ENCODE assay signal across 19 cellular contexts in genomic region chr15:31156808-31157207, GRCh38. TPM values are rescaled to one million over a fixed set of nuclear protein-coding genes. Genes with fewer than 3 reads are reported as not detected.
DNase-seq lines count a peak whose midpoint lies in the region; ATAC-seq and TF ChIP-seq lines count a peak whose summit lies in the region.
"Had no signal": no experiment of that assay in that cellular context is flagged by ENCODE, and none has a peak within 500 bp of the region (broad histone marks: within the 10 kb centered on the region; RNA-seq: fewer than 3 reads in every experiment).

No MANE protein-coding gene starts in this region.

- no peaks in the 10 kb centered on the region for H3K9me2 ChIP-seq in hepatocyte (replicated peaks; ENCODE audit: insufficient read depth)

- H3K4me3 ChIP-seq in hepatocyte (no peak overlapping the region), right lobe of liver (no peak overlapping the region)
- H3K4me3 ChIP-seq: A549, GM12878 had no signal

- 94% methylated on average over 4 of the region's 4 CpGs for WGBS in hepatocyte (ENCODE audit: low lambda C conversion rate, missing lambda C conversion rate)
- WGBS in right lobe of liver (ENCODE audit: insufficient coverage, low coverage, low lambda C conversion rate, missing lambda C conversion rate) = 66% methylated on average over 4 of the region's 4 CpGs

- TF ChIP-seq POLR2A in right lobe of liver (IDR thresholded peaks at IDR 0.05) = no peak

- TF ChIP-seq CTCF in hepatocyte (IDR thresholded peaks at IDR 0.05; ENCODE audit: poor library complexity) (no peak), right lobe of liver (IDR thresholded peaks at IDR 0.05) (no peak), GM10266 (IDR thresholded peaks at IDR 0.05; ENCODE audit: control insufficient read depth, insufficient read depth, low read depth, missing control alignments) (no peak)

- peaks cover 4% of the 10 kb centered on the region for H3K4me1 ChIP-seq in hepatocyte (ENCODE audit: insufficient read depth)
- peaks cover 0 to 49% (median 24%) of the 10 kb centered on the region in 4 donors for H3K4me1 ChIP-seq in right lobe of liver
- H3K4me1 ChIP-seq: A549 had no signal

- ATAC-seq in activated CD8-positive, alpha-beta memory T cell treated with anti-CD3 and anti-CD28 coated beads, Interleukin-2, amount 10 ng/mL, durations not matched to agents 7 days and 5 days = no peak
- ATAC-seq in right lobe of liver (no peak), GM19397 (IDR thresholded peaks at IDR 0.05; ENCODE audit: unreplicated experiment) (no peak)
- ATAC-seq: GM12878 had no signal

- CTCF ChIA-PET in activated CD8-positive, alpha-beta memory T cell treated with anti-CD3 and anti-CD28 coated beads, Interleukin-2, amount 10 ng/mL, durations not matched to agents 7 days and 5 days (lab: Charles Lee) = interaction anchor here (0.7 kb wide), 1 partner anchor 28 kb away, joined by 3 read pairs; no protein-coding TSS in a partner anchor

- H2AFZ ChIP-seq in hepatocyte = no peak overlapping the region

- H3K9me3 ChIP-seq in hepatocyte (ENCODE audit: low read depth) = no peaks in the 10 kb centered on the region
- H3K9me3 ChIP-seq in right lobe of liver = no peaks in the 10 kb centered on the region
- H3K9me3 ChIP-seq: A549 had no signal

- no peak overlapping the region for H3K4me3 Mint-ChIP-seq in activated CD8-positive, alpha-beta memory T cell treated with anti-CD3 and anti-CD28 coated beads, Interleukin-2, amount 10 ng/mL, durations not matched to agents 7 days and 5 days
- H3K4me3 Mint-ChIP-seq: CD4-positive, alpha-beta memory T cell; H9; IgD-negative memory B cell had no signal

- H3K79me2 ChIP-seq in hepatocyte = no peaks in the 10 kb centered on the region

- no peaks in the 10 kb centered on the region for H3K36me3 ChIP-seq in hepatocyte (replicated peaks; ENCODE audit: insufficient read depth, low read depth)
- H3K36me3 ChIP-seq in right lobe of liver = no peaks in the 10 kb centered on the region

- H3K9me3 Mint-ChIP-seq in activated CD8-positive, alpha-beta memory T cell treated with anti-CD3 and anti-CD28 coated beads, Interleukin-2, amount 10 ng/mL, durations not matched to agents 7 days and 5 days (ENCODE audit: low read depth) = no peaks in the 10 kb centered on the region
- H3K9me3 Mint-ChIP-seq: CD4-positive, alpha-beta memory T cell had no signal

- no peaks in the 10 kb centered on the region for H3K27me3 ChIP-seq in hepatocyte
- no peaks in the 10 kb centered on the region for H3K27me3 ChIP-seq in right lobe of liver

- H3K27ac ChIP-seq in hepatocyte = peak overlapping the region; percentile 14
- peak overlapping the region; percentile 71 to 100 (median 99) for H3K27ac ChIP-seq in right lobe of liver
- H3K27ac ChIP-seq: 22Rv1, A549, C4-2B had no signal

- H3K27me3 Mint-ChIP-seq in activated CD8-positive, alpha-beta memory T cell treated with anti-CD3 and anti-CD28 coated beads, Interleukin-2, amount 10 ng/mL, durations not matched to agents 7 days and 5 days = peaks cover 5% of the 10 kb centered on the region

- no peaks in the 10 kb centered on the region for H4K20me1 ChIP-seq in hepatocyte (ENCODE audit: insufficient read depth, poor library complexity, severe bottlenecking)

- no peaks in the 10 kb centered on the region for H3K36me3 Mint-ChIP-seq in activated CD8-positive, alpha-beta memory T cell treated with anti-CD3 and anti-CD28 coated beads, Interleukin-2, amount 10 ng/mL, durations not matched to agents 7 days and 5 days
- H3K36me3 Mint-ChIP-seq: CD4-positive, alpha-beta memory T cell had no signal

- H3K4me1 Mint-ChIP-seq in activated CD8-positive, alpha-beta memory T cell treated with anti-CD3 and anti-CD28 coated beads, Interleukin-2, amount 10 ng/mL, durations not matched to agents 7 days and 5 days = peaks cover 5% of the 10 kb centered on the region
- H3K4me1 Mint-ChIP-seq: CD4-positive, alpha-beta memory T cell; IgD-negative memory B cell had no signal

- H3K4me2 ChIP-seq in hepatocyte = no peak overlapping the region
- H3K4me2 ChIP-seq: A549 had no signal

- DNase-seq in activated CD8-positive, alpha-beta memory T cell treated with anti-CD3 and anti-CD28 coated beads, Interleukin-2, amount 10 ng/mL, durations not matched to agents 7 days and 5 days = peak; percentile 2
- no peak for DNase-seq in activated CD8-positive, alpha-beta memory T cell treated with anti-CD3 and anti-CD28 coated beads for 24 hours
- DNase-seq in hepatocyte (ENCODE audit: low spot score) (no peak), right lobe of liver (no peak), GM10266 (ENCODE audit: extremely low spot score) (no peak)
- no peak for DNase-seq in activated effector memory CD4-positive, alpha-beta T cell treated with Interleukin-2 at 50 U/mL for 16 hours
- DNase-seq: AML-193; CD4-positive, alpha-beta memory T cell; DMS153; DMS79 treated with DMSO at 0.1 percent for 48 hours; GF-D8; H9 had no signal

- intact Hi-C loops in right lobe of liver (cut with DNase I) = no loop called here

- no peak overlapping the region for H3K27ac Mint-ChIP-seq in activated CD8-positive, alpha-beta memory T cell treated with anti-CD3 and anti-CD28 coated beads, Interleukin-2, amount 10 ng/mL, durations not matched to agents 7 days and 5 days

RNA-seq across cellular contexts. Expression of gene TRPM1, which starts 55.3 kb away (rescaled TPM):
- under 1 TPM in 1 of 2 experiments, not detected in 1; 0.06 TPM for total RNA-seq in activated CD8-positive, alpha-beta memory T cell treated with anti-CD3 and anti-CD28 coated beads, Interleukin-2, amount 10 ng/mL, durations not matched to agents 7 days and 5 days
- total RNA-seq in hepatocyte (not detected in 2 replicates), right lobe of liver (not detected)
- not detected in 2 replicates for polyA plus RNA-seq in hepatocyte
- total RNA-seq: CD4-positive, alpha-beta memory T cell; H1; H9 had no signal
- polyA plus RNA-seq: A549; CD4-positive, alpha-beta memory T cell; IgD-negative memory B cell had no signal
